ENCODE assay signal across 8 cellular contexts in genomic region chr11:832529-833113, GRCh38. TPM values are rescaled to one million over a fixed set of nuclear protein-coding genes. Genes with fewer than 3 reads are reported as not detected.
DNase-seq lines count a peak whose midpoint lies in the region; ATAC-seq, FAIRE-seq and TF ChIP-seq lines count a peak whose summit lies in the region.

Gene CD151 (plus strand): TSS chr11:832952. CDS start chr11:836070, 3,118 bp downstream.

- no peaks in the 10 kb centered on the region for H3K9me3 Mint-ChIP-seq in immature natural killer cell

- H3K36me3 Mint-ChIP-seq in immature natural killer cell, result no peaks in the 10 kb centered on the region

- peaks cover 3 to 10% (median 7%) of the 10 kb centered on the region in 3 donors for H3K27me3 Mint-ChIP-seq in immature natural killer cell (ENCODE audit: low read depth in 3 of 3)

- H3K4me1 ChIP-seq in mammary epithelial cell (ENCODE audit: insufficient read depth, low read length), result peaks cover 67% of the 10 kb centered on the region
- peaks cover 6 to 12% of the 10 kb centered on the region in 2 donors for H3K4me1 ChIP-seq in small intestine (ENCODE audit: control insufficient read depth in 2 of 2, insufficient read depth in 1 of 2, low read depth in 1 of 2, low read length in 1 of 2)

- H3K4me3 Mint-ChIP-seq in immature natural killer cell, result peak within 1 kb of the TSS; percentile 57 to 77 (median 70)

- H3K9me3 ChIP-seq in SK-N-MC (ENCODE audit: low read depth, low read length) (no peaks in the 10 kb centered on the region), mammary epithelial cell (replicated peaks; ENCODE audit: insufficient read depth, low read length) (no peaks in the 10 kb centered on the region), small intestine (ENCODE audit: control insufficient read depth, low read depth) (no peaks in the 10 kb centered on the region)

- intact Hi-C loops in mammary epithelial cell (cut with micrococcal nuclease), result no loop called here

- H3K4me1 Mint-ChIP-seq in immature natural killer cell, result peaks cover 4 to 28% of the 10 kb centered on the region in 2 donors

- H2AFZ ChIP-seq in mammary epithelial cell (ENCODE audit: low read depth, low read length), result peak within 1 kb of the TSS; percentile 60

- in situ Hi-C loops in mammary epithelial cell (cut with MboI; ENCODE audit: low sequenced_read_pairs in 2 of 2), result no loop called here

- H3K79me2 ChIP-seq in mammary epithelial cell (ENCODE audit: insufficient read depth, low read length), result peaks cover 42% of the 10 kb centered on the region

- H3K27me3 ChIP-seq in mammary epithelial cell (ENCODE audit: insufficient read depth, low read length) (no peaks in the 10 kb centered on the region), small intestine (ENCODE audit: control insufficient read depth in 2 of 2, insufficient read depth in 2 of 2, low read length in 2 of 2) (no peaks in the 10 kb centered on the region)

- BruUV-seq in mammary epithelial cell (replicated peaks; lab: Mats Ljungman, UMichigan), result no TSS peak

- ATAC-seq in HG03196 (IDR thresholded peaks at IDR 0.05; ENCODE audit: unreplicated experiment), result peak; percentile 31

- H4K20me1 ChIP-seq in mammary epithelial cell (ENCODE audit: insufficient read depth, low read length), result no peaks in the 10 kb centered on the region

- CTCF ChIA-PET in mammary epithelial cell (lab: Charles Lee; ENCODE audit: low non-redundant PET), result no interaction called here

- H3K9ac ChIP-seq in SK-N-MC (ENCODE audit: insufficient read length), result peak within 1 kb of the TSS; percentile 67
- peak within 1 kb of the TSS; percentile 89 for H3K9ac ChIP-seq in mammary epithelial cell (ENCODE audit: insufficient read depth, low read length)

- dilution Hi-C loops in mammary epithelial cell (cut with HindIII; ENCODE audit: low sequenced_read_pairs), result no loop called here

- peak within 1 kb of the TSS in 1 of 6 donors; percentile 11 for H3K27ac Mint-ChIP-seq in immature natural killer cell

- H3K27ac ChIP-seq in SK-N-MC (no peak within 1 kb of the TSS), mammary epithelial cell (ENCODE audit: insufficient read depth, low read depth, low read length) (peak within 1 kb of the TSS; percentile 92), small intestine (ENCODE audit: low read depth in 1 of 2, low read length in 1 of 2) (peak within 1 kb of the TSS; percentile 88 to 98)

- no peak for TF ChIP-seq CTCF in mammary epithelial cell (conservative IDR thresholded peaks at IDR 0.05 in 1 of 2, IDR thresholded peaks at IDR 0.05 in 1 of 2; ENCODE audit: extremely low read depth in 1 of 2, insufficient read depth in 1 of 2, low read depth in 1 of 2, low read length in 2 of 2)

- 0% methylated on average over 3 of the region's 67 CpGs for WGBS in mammary epithelial cell (ENCODE audit: low coverage, missing lambda C conversion rate)
- WGBS in small intestine, 3 donors, result 2 to 6% (median 4%) methylated on average over 26 to 66 of the region's 67 CpGs

- H3K4me3 ChIP-seq in SK-N-MC (peak within 1 kb of the TSS; percentile 84), mammary epithelial cell (replicated peaks in 1 of 3; ENCODE audit: insufficient read depth in 1 of 3, low read depth in 2 of 3, low read length in 3 of 3) (peak within 1 kb of the TSS; percentile 74 to 93 (median 79)), small intestine (ENCODE audit: low read depth in 1 of 2, low read length in 2 of 2) (peak within 1 kb of the TSS; percentile 51 to 75)

- DNase-seq in NCI-H2171 treated with DMSO at 0.1 percent for 48 hours (lab: John Stamatoyannopoulos, UW) (peak; percentile 7), NCI-H2171 (lab: John Stamatoyannopoulos, UW) (no peak), SK-N-MC (ENCODE audit: low read depth, low spot score) (no peak), mammary epithelial cell (peak; percentile 63), immature natural killer cell (peak in 2 of 3 donors; percentile 41 to 43), small intestine (peak; percentile 72), NCI-H2107 treated with DMSO at 0.1 percent for 48 hours (lab: John Stamatoyannopoulos, UW; ENCODE audit: unreplicated experiment) (no peak)

- H3K4me2 ChIP-seq in mammary epithelial cell (ENCODE audit: insufficient read depth, low read depth, low read length), result peak within 1 kb of the TSS; percentile 99

- no peak for FAIRE-seq in small intestine (lab: Jason Lieb, UNC)

- H3K36me3 ChIP-seq in SK-N-MC (ENCODE audit: insufficient read depth, low read length) (peaks cover 10% of the 10 kb centered on the region; the same call in 1 of the 2 replicates), mammary epithelial cell (ENCODE audit: insufficient read depth, low read length) (peaks cover 6% of the 10 kb centered on the region), small intestine (ENCODE audit: control insufficient read depth in 2 of 2, insufficient read depth in 2 of 2, low read length in 2 of 2) (peaks cover 1 to 8% of the 10 kb centered on the region in 2 donors)

RNA-seq across cellular contexts. Expression of gene CD151, which starts in this region (rescaled TPM):
- total RNA-seq in mammary epithelial cell, result 100 to 1,000 TPM; 387 to 511 TPM
- polyA plus RNA-seq in mammary epithelial cell, result 721 TPM
- 374 TPM for polyA minus RNA-seq in mammary epithelial cell
- polyA plus RNA-seq in immature natural killer cell, result 10 to 100 TPM; 19.7 to 25.7 (median 23.7) TPM
- polyA plus RNA-seq in small intestine, result 100 to 1,000 TPM; 187 to 359 (median 242) TPM

Comparison
In these comparisons a context has a peak if more than half of its experiments do, and no peak if none do; other contexts are left out.
1. RNA of gene CD151 (polyA plus RNA-seq): 721 TPM in mammary epithelial cell (single experiment) and 187 to 359 TPM in small intestine; 19.7 to 25.7 TPM in immature natural killer cell; every median in the first group is over 4 times any median in the second.
2. DNase-seq: peak in NCI-H2171 treated with DMSO at 0.1 percent for 48 hours (single experiment), mammary epithelial cell (single experiment), immature natural killer cell (2 of 3) and small intestine (single experiment); none in NCI-H2171 (single experiment), SK-N-MC (single experiment) and NCI-H2107 treated with DMSO at 0.1 percent for 48 hours (single experiment).
3. Peak in every context shown above with its lines, with median percentiles within 50 percentile points of each other: H3K4me3 ChIP-seq.